28 cellular contexts compared by ENCODE assay signal in the genomic region with DNA sequence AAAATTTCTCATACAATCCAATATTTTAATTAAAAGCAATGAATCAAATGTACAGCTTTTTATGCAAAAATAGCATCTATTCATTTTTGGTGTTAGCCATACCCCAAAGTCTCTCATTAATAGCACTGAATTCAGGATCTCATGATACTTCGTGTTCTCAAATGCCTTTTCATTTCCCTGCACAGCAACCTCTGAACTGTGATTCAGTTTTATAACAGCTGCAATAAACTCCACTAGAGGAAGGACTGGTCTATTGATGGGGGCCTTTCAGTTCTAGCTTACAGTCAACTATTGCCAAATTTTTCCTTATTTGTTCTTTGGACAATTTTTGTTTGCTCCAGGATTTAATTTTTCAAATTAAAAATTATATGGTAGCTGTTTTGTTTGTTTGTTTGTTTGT.
"Had no signal": no experiment of that assay in that cellular context is flagged by ENCODE, and none has a peak within 500 bp of the region (broad histone marks: within the 10 kb centered on the region; RNA-seq: fewer than 3 reads in every experiment).

No MANE protein-coding gene starts in this region.

- ATAC-seq: heart right ventricle; natural killer cell treated with Interleukin-12 subunit alpha and Interleukin-12 subunit beta and Interleukin-15 and Interleukin-18, amount 100 ng/mL, for 72 hours; psoas muscle; right cardiac atrium; stimulated activated naive CD8-positive, alpha-beta T cell treated with anti-CD3 and anti-CD28 coated beads, Interleukin-15, amount 100 ng/mL, for 72 hours had no signal

- H3K4me2 ChIP-seq: smooth muscle cell had no signal

- H3K9me3 ChIP-seq: neutrophil, suprapubic skin had no signal

- DNase-seq: dermis blood vessel endothelial cell; effector memory CD4-positive, alpha-beta T cell; erythroblast; esophagus squamous epithelium; foreskin melanocyte; glutamatergic neuron; heart right ventricle; hypothalamus; immature natural killer cell; islet precursor cell; kidney glomerular epithelial cell; naive B cell; psoas muscle; stimulated activated CD4-positive, alpha-beta T cell treated with anti-CD3 and anti-CD28 coated beads, Interleukin-12 subunit alpha, Interleukin-12 subunit beta, amount 100 ng/mL, for 4 hours; stimulated activated CD4-positive, alpha-beta T cell treated with anti-CD3 and anti-CD28 coated beads, Interleukin-1b, Interleukin-23, amount 100 ng/mL, for 48 hours; stimulated activated CD4-positive, alpha-beta T cell treated with anti-CD3 and anti-CD28 coated beads, Interleukin-4, amount 100 ng/mL, for 1 hour; stimulated activated CD8-positive, alpha-beta memory T cell treated with anti-CD3 and anti-CD28 coated beads, Interleukin-4, amount 100 ng/mL, for 48 hours; stimulated activated naive CD4-positive, alpha-beta T cell; stimulated activated naive CD8-positive, alpha-beta T cell treated with anti-CD3 and anti-CD28 coated beads, Interleukin-15, amount 100 ng/mL, for 72 hours; trophoblast cell had no signal

- H3K27ac ChIP-seq: coronary artery, esophagus squamous epithelium, heart right ventricle, neutrophil, psoas muscle, suprapubic skin, vagina had no signal

- H3K36me3 ChIP-seq: esophagus squamous epithelium, heart right ventricle, neutrophil, suprapubic skin, vagina had no signal

- H3K4me3 ChIP-seq: coronary artery, esophagus squamous epithelium, heart right ventricle, lung, psoas muscle, smooth muscle cell, suprapubic skin, vagina had no signal

- H3K27me3 ChIP-seq: esophagus squamous epithelium, heart right ventricle, neutrophil, suprapubic skin, vagina had no signal
